13 cellular contexts compared by ENCODE assay signal in genomic region chr3:196181127-196181546, GRCh38. TPM values are rescaled to one million over a fixed set of nuclear protein-coding genes. Genes with fewer than 3 reads are reported as not detected.
A peak's percentile ranks its signal among the peaks of the same experiment; 100 is the strongest.
DNase-seq lines count a peak whose midpoint lies in the region; ATAC-seq and TF ChIP-seq lines count a peak whose summit lies in the region.
"Had no signal": no experiment of that assay in that cellular context is flagged by ENCODE, and none has a peak within 500 bp of the region (broad histone marks: within the 10 kb centered on the region; RNA-seq: fewer than 3 reads in every experiment).

No MANE protein-coding gene starts in this region.

- H3K27me3 ChIP-seq in HL-60 (ENCODE audit: insufficient read depth, poor library complexity, severe bottlenecking): no peaks in the 10 kb centered on the region
- H3K27me3 ChIP-seq: upper lobe of left lung had no signal

- no peak for ATAC-seq in T-cell (replicated peaks in 1 of 4)
- ATAC-seq: esophagus mucosa had no signal

- DNase-seq in NCI-H748 (lab: John Stamatoyannopoulos, UW; ENCODE audit: unreplicated experiment): peak; percentile 7
- DNase-seq in NCI-H748 treated with DMSO at 0.1 percent for 48 hours (lab: John Stamatoyannopoulos, UW): no peak
- no peak for DNase-seq in HL-60 (ENCODE audit: low read depth in 1 of 2, low spot score in 1 of 2)
- no peak for DNase-seq in T-cell
- DNase-seq in iPS-NIHi11 (ENCODE audit: low spot score): peak; percentile 8
- no peak for DNase-seq in activated effector memory CD4-positive, alpha-beta T cell treated with anti-CD3 and anti-CD28 coated beads, Interleukin-2, amount 50 U/mL, for 16 hours
- no peak for DNase-seq in stimulated activated CD8-positive, alpha-beta memory T cell treated with anti-CD3 and anti-CD28 coated beads, Interleukin-4, amount 100 ng/mL, for 48 hours
- DNase-seq in activated gamma-delta T cell treated with Interleukin-2 at 50 U/mL for 16 hours: no peak
- DNase-seq: NCI-H2171 treated with DMSO at 0.1 percent for 48 hours, upper lobe of left lung had no signal

- peaks cover 26 to 57% (median 50%) of the 10 kb centered on the region in 3 donors for H3K4me1 Mint-ChIP-seq in T-cell

- H3K27ac Mint-ChIP-seq in T-cell: peak overlapping the region; percentile 97 to 98

- no peaks in the 10 kb centered on the region for H3K36me3 Mint-ChIP-seq in T-cell

- H3K9me3 Mint-ChIP-seq in T-cell: no peaks in the 10 kb centered on the region

- H3K27ac ChIP-seq in HL-60 (replicated peaks): peak overlapping the region; percentile 69
- H3K27ac ChIP-seq: RWPE1 had no signal

- TF ChIP-seq CTCF in HL-60 (IDR thresholded peaks at IDR 0.05; ENCODE audit: insufficient read depth, low read length): no peak

- no peak overlapping the region for H3K4me3 ChIP-seq in HL-60 (replicated peaks; ENCODE audit: insufficient read depth, low read length)
- H3K4me3 ChIP-seq: upper lobe of left lung had no signal

- H3K27me3 Mint-ChIP-seq in T-cell: no peaks in the 10 kb centered on the region

- POLR2A ChIA-PET in T-cell (lab: Charles Lee): interaction anchor here in 1 of 2 donors (0.6 kb wide), 1 partner anchor 100 kb away, joined by 7 read pairs; no protein-coding TSS in a partner anchor

- no peak overlapping the region for H3K4me3 Mint-ChIP-seq in T-cell

- CTCF ChIA-PET in T-cell (lab: Charles Lee): interaction anchor here (0.6 to 2.2 kb wide), 6 partner anchors 15 to 131 kb away, joined by 3 to 7 read pairs (median 4); no protein-coding TSS in a partner anchor

RNA-seq across cellular contexts. Expression of gene ZDHHC19, which starts 30.1 kb away (rescaled TPM):
- under 1 TPM in 2 of 5 donors, not detected in 3; 0.49 to 0.54 TPM for total RNA-seq in T-cell
- total RNA-seq: esophagus mucosa, omental fat pad had no signal

RNA-seq across cellular contexts. Expression of gene SLC51A, which starts 35.2 kb away (rescaled TPM):
- not detected for total RNA-seq in T-cell
- total RNA-seq: esophagus mucosa had no signal

Comparison
In these comparisons a context has a peak if more than half of its experiments do, and no peak if none do; other contexts are left out.
1. DNase-seq: peak in NCI-H748 (single experiment) and iPS-NIHi11 (single experiment); none in NCI-H748 treated with DMSO at 0.1 percent for 48 hours (single experiment), HL-60 (0 of 2), T-cell (0 of 34), activated effector memory CD4-positive, alpha-beta T cell treated with anti-CD3 and anti-CD28 coated beads, Interleukin-2, amount 50 U/mL, for 16 hours (single experiment), stimulated activated CD8-positive, alpha-beta memory T cell treated with anti-CD3 and anti-CD28 coated beads, Interleukin-4, amount 100 ng/mL, for 48 hours (single experiment) and activated gamma-delta T cell treated with Interleukin-2 at 50 U/mL for 16 hours (single experiment).